Comparison of ENCODE assay signal across 18 cellular contexts in genomic region chr22:23282986-23283385, GRCh38.
DNase-seq lines count a peak whose midpoint lies in the region; TF ChIP-seq lines count a peak whose summit lies in the region.
"Had no signal": no experiment of that assay in that cellular context is flagged by ENCODE, and none has a peak within 500 bp of the region (broad histone marks: within the 10 kb centered on the region; RNA-seq: fewer than 3 reads in every experiment).

No MANE protein-coding gene starts in this region.

- H3K36me3 ChIP-seq in PC-9 (ENCODE audit: low read depth) (no peaks in the 10 kb centered on the region), mesenchymal stem cell (ENCODE audit: control insufficient read depth in 1 of 2, insufficient read depth in 2 of 2, low read depth in 1 of 2, low read length in 2 of 2) (peaks cover 75 to 80% of the 10 kb centered on the region in 2 experiments), testis (ENCODE audit: low read depth, missing control alignments) (no peaks in the 10 kb centered on the region)

- CTCF ChIA-PET in PC-9 (lab: Charles Lee): interaction anchor here (2.0 kb wide), 1 partner anchor 104 kb away, joined by 21 read pairs; the partner anchor contains the start of gene BCR

- BruUV-seq in PC-9 (replicated peaks; lab: Mats Ljungman, UMichigan): no TSS peak

- H3K27me3 ChIP-seq in PC-9 (ENCODE audit: insufficient read depth, low read depth): no peaks in the 10 kb centered on the region
- no peaks in the 10 kb centered on the region for H3K27me3 ChIP-seq in mesenchymal stem cell (ENCODE audit: control insufficient read depth in 1 of 2, insufficient read depth in 1 of 2, low read length in 2 of 2)
- no peaks in the 10 kb centered on the region for H3K27me3 ChIP-seq in testis
- H3K27me3 ChIP-seq: MG63 had no signal

- WGBS in mesenchymal stem cell: 96% methylated on average over 11 of the region's 11 CpGs
- WGBS in testis, 2 donors: 81 to 95% methylated on average over 7 to 11 of the region's 11 CpGs

- DNase-seq in PC-9 (no peak), mesenchymal stem cell (no peak), testis (no peak), Kasumi-1 (lab: John Stamatoyannopoulos, UW) (no peak), D341Med (ENCODE audit: low spot score) (no peak), NOMO-1 treated with DMSO at 0.1 percent for 48 hours (lab: John Stamatoyannopoulos, UW; ENCODE audit: unreplicated experiment) (no peak)
- DNase-seq in activated effector memory CD4-positive, alpha-beta T cell treated with anti-CD3 and anti-CD28 coated beads, Interleukin-2, amount 50 U/mL, for 16 hours: no peak
- DNase-seq: activated CD4-positive, alpha-beta T cell treated with anti-CD3 and anti-CD28 coated beads, Interleukin-2, amount 10 ng/mL, durations not matched to agents 7 days and 5 days; activated naive CD8-positive, alpha-beta T cell treated with anti-CD3 and anti-CD28 coated beads, Interleukin-2, amount 50 U/mL, for 24 hours; foreskin melanocyte; kidney glomerular epithelial cell; MG63; NCI-H1417 treated with DMSO at 0.1 percent for 48 hours; nephron progenitor cell; stimulated activated CD4-positive, alpha-beta T cell treated with anti-CD3 and anti-CD28 coated beads, Interleukin-4, amount 100 ng/mL, for 1 hour; stimulated activated naive CD8-positive, alpha-beta T cell treated with anti-CD3 and anti-CD28 coated beads, Interleukin-15, Interleukin-2, amounts not matched to agents 100 U/mL and 50 U/mL, for 24 hours had no signal

- H3K9ac ChIP-seq in mesenchymal stem cell (ENCODE audit: low read length): no peak overlapping the region

- intact Hi-C loops in PC-9 (cut with micrococcal nuclease; ENCODE audit: unreplicated experiment) (loop anchor here (1.0 to 5.0 kb wide), 3 partner anchors 101 to 326 kb away; no protein-coding TSS in a partner anchor), testis (cut with DNase I; ENCODE audit: low total_unique reads) (no loop called here)

- no peak overlapping the region for H3K4me3 ChIP-seq in PC-9
- H3K4me3 ChIP-seq in mesenchymal stem cell (ENCODE audit: insufficient read depth in 1 of 2, low read depth in 1 of 2, low read length in 2 of 2): no peak overlapping the region
- H3K4me3 ChIP-seq in testis: no peak overlapping the region
- H3K4me3 ChIP-seq: MG63 had no signal

- no peak overlapping the region for H3K18ac ChIP-seq in mesenchymal stem cell (ENCODE audit: low read depth in 1 of 2, low read length in 2 of 2)

- peaks cover 2% of the 10 kb centered on the region; the same call in 1 of the 2 replicates for H4K20me1 ChIP-seq in PC-9 (ENCODE audit: insufficient read depth)

- H3K27ac ChIP-seq in PC-9 (peak overlapping the region; percentile 56; the same call in 1 of the 2 replicates), cingulate gyrus (ENCODE audit: low read depth, low read length) (peak overlapping the region; percentile 74), mesenchymal stem cell (ENCODE audit: low read length, poor library complexity, severe bottlenecking) (no peak overlapping the region), testis (peak overlapping the region; percentile 35 to 60)
- H3K27ac ChIP-seq: C4-2B had no signal

- 0 out of 2 replicates have a peak, but pooled peaks cover 11% of the 10 kb centered on the region for H3K79me2 ChIP-seq in PC-9 (ENCODE audit: low read depth)

- H3K9me2 ChIP-seq in PC-9 (ENCODE audit: insufficient read depth): no peaks in the 10 kb centered on the region

- H2AFZ ChIP-seq in PC-9: no peak overlapping the region
- H2AFZ ChIP-seq in mesenchymal stem cell (ENCODE audit: low read depth, low read length): no peak overlapping the region

- POLR2A ChIA-PET in PC-9 (lab: Charles Lee; ENCODE audit: unreplicated experiment): interaction anchor here (0.5 to 0.6 kb wide), 2 partner anchors 83 to 126 kb away, joined by 3 read pairs; no protein-coding TSS in a partner anchor

- H3K23ac ChIP-seq in mesenchymal stem cell (ENCODE audit: low read length in 2 of 2): no peak overlapping the region

- no peak overlapping the region for H3K14ac ChIP-seq in mesenchymal stem cell (ENCODE audit: low read length in 2 of 2)

- no peak overlapping the region for H4K91ac ChIP-seq in mesenchymal stem cell (ENCODE audit: low read length)

- peaks cover 2% of the 10 kb centered on the region for H3K79me1 ChIP-seq in mesenchymal stem cell (replicated peaks; ENCODE audit: low read length, poor library complexity, severe bottlenecking)

- H3K9me3 ChIP-seq in PC-9 (ENCODE audit: insufficient read depth, low read depth) (no peaks in the 10 kb centered on the region), mesenchymal stem cell (ENCODE audit: control insufficient read depth, low read length) (no peaks in the 10 kb centered on the region), testis (no peaks in the 10 kb centered on the region)
- H3K9me3 ChIP-seq: MG63 had no signal

- H2BK15ac ChIP-seq in mesenchymal stem cell (ENCODE audit: low read depth, poor library complexity, severe bottlenecking): no peak overlapping the region

- no peak for TF ChIP-seq POLR2A in testis (IDR thresholded peaks at IDR 0.05)

- no peak overlapping the region for H3K4ac ChIP-seq in mesenchymal stem cell (ENCODE audit: low read depth in 1 of 2, low read length in 2 of 2)

- H4K8ac ChIP-seq in mesenchymal stem cell (ENCODE audit: low read length): no peak overlapping the region

- peak overlapping the region; percentile 21 for H2AK5ac ChIP-seq in mesenchymal stem cell (ENCODE audit: low read length, severe bottlenecking)

- H2BK12ac ChIP-seq in mesenchymal stem cell (ENCODE audit: low read length in 2 of 2): no peak overlapping the region

- no peak for TF ChIP-seq CTCF in PC-9 (conservative IDR thresholded peaks at IDR 0.05)
- no peak for TF ChIP-seq CTCF in testis (IDR thresholded peaks at IDR 0.05)

- H2BK120ac ChIP-seq in mesenchymal stem cell (ENCODE audit: low read depth, low read length): no peak overlapping the region

- H3F3A ChIP-seq in PC-9 (ENCODE audit: insufficient read depth, low read depth): peaks cover 20% of the 10 kb centered on the region; the same call in 1 of the 2 replicates

- no peak overlapping the region for H2BK5ac ChIP-seq in mesenchymal stem cell (ENCODE audit: low read depth, low read length, poor library complexity, severe bottlenecking)

- H3K4me2 ChIP-seq in PC-9 (peak overlapping the region; percentile 80), mesenchymal stem cell (ENCODE audit: low read length, poor library complexity, severe bottlenecking) (no peak overlapping the region)

- H3K4me1 ChIP-seq in PC-9 (replicated peaks; ENCODE audit: insufficient read depth): peaks cover 18% of the 10 kb centered on the region
- H3K4me1 ChIP-seq in mesenchymal stem cell (ENCODE audit: control insufficient read depth, insufficient read depth, low read depth, low read length): peaks cover 31% of the 10 kb centered on the region
- H3K4me1 ChIP-seq in testis: peaks cover 49% of the 10 kb centered on the region
